ENCODE assay signal across 7 cellular contexts in the genomic region with DNA sequence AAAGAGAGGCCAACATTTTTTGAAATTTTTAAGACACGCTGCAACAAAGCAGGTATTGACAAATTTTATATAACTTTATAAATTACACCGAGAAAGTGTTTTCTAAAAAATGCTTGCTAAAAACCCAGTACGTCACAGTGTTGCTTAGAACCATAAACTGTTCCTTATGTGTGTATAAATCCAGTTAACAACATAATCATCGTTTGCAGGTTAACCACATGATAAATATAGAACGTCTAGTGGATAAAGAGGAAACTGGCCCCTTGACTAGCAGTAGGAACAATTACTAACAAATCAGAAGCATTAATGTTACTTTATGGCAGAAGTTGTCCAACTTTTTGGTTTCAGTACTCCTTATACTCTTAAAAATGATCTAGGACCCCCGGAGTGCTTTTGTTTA. TPM values are rescaled to one million over a fixed set of nuclear protein-coding genes. Genes with fewer than 3 reads are reported as not detected.
A peak's percentile ranks its signal among the peaks of the same experiment; 100 is the strongest.
DNase-seq lines count a peak whose midpoint lies in the region; ATAC-seq and TF ChIP-seq lines count a peak whose summit lies in the region.

No MANE protein-coding gene starts in this region.

- peaks cover 6 to 24% of the 10 kb centered on the region in 2 experiments; a peak in 2 of 3 replicates for H3K36me3 ChIP-seq in HEK293 (ENCODE audit: control insufficient read depth in 2 of 2, insufficient read depth in 1 of 2, low read length in 2 of 2)
- H3K36me3 ChIP-seq in skeletal muscle tissue (ENCODE audit: control insufficient read depth in 3 of 3, insufficient read depth in 3 of 3, low read length in 3 of 3), result no peaks in the 10 kb centered on the region

- CTCF ChIA-PET in HEK293 (lab: Yijun Ruan, JAX), result interaction anchor here (1.0 kb wide), 1 partner anchor 407 kb away, joined by 4 read pairs; no protein-coding TSS in a partner anchor

- H3K27me3 ChIP-seq in skeletal muscle tissue (ENCODE audit: control insufficient read depth in 3 of 3, insufficient read depth in 3 of 3, low read length in 3 of 3), result no peaks in the 10 kb centered on the region

- TF ChIP-seq CTCF in HEK293 (tag by site-specific recombination; IDR thresholded peaks at IDR 0.05), result no peak

- peak overlapping the region; percentile 81; the same call in 1 of the 2 replicates for H3K4me3 ChIP-seq in HEK293 (ENCODE audit: low read depth, low read length)
- H3K4me3 ChIP-seq in skeletal muscle tissue (ENCODE audit: low read length in 3 of 3), result peak overlapping the region in 1 of 3 donors; percentile 90

- no peak overlapping the region for H3K9ac ChIP-seq in skeletal muscle tissue (ENCODE audit: low read depth in 1 of 3, low read length in 3 of 3)

- peak; percentile 57 for DNase-seq in SIG-M5 (lab: John Stamatoyannopoulos, UW)
- DNase-seq in erythroblast (lab: John Stamatoyannopoulos, UW), result peak; percentile 23 to 52
- no peak for DNase-seq in effector CD8-positive, alpha-beta T cell (lab: John Stamatoyannopoulos, UW)
- DNase-seq in NCI-H146 treated with DMSO at 0.1 percent for 48 hours (lab: John Stamatoyannopoulos, UW; ENCODE audit: unreplicated experiment), result no peak

- POLR2A ChIA-PET in HEK293 (lab: Yijun Ruan, JAX), result interaction anchor here (1.8 kb wide), 1 partner anchor 31 kb away, joined by 7 read pairs; no protein-coding TSS in a partner anchor

- H3K4me1 ChIP-seq in HEK293 (ENCODE audit: control insufficient read depth, insufficient read depth, low read length) (no peaks in the 10 kb centered on the region), skeletal muscle tissue (ENCODE audit: control insufficient read depth in 3 of 3, insufficient read depth in 3 of 3, low read length in 3 of 3) (peaks cover 9 to 16% (median 12%) of the 10 kb centered on the region in 3 donors)

- no peak overlapping the region for H3K27ac ChIP-seq in HEK293 (ENCODE audit: extremely low read depth, low read depth, low read length)
- H3K27ac ChIP-seq in skeletal muscle tissue (ENCODE audit: low read depth, low read length), result peak overlapping the region; percentile 96

- no peak for TF ChIP-seq POLR2A in erythroblast (IDR thresholded peaks at IDR 0.05; ENCODE audit: low read length)

- H3K9me3 ChIP-seq in HEK293 (ENCODE audit: control insufficient read depth, insufficient read depth, low read depth, low read length) (no peaks in the 10 kb centered on the region), skeletal muscle tissue (ENCODE audit: control insufficient read depth in 3 of 3, low read length in 3 of 3) (no peaks in the 10 kb centered on the region)

- ATAC-seq in HG02610 (IDR thresholded peaks at IDR 0.05; ENCODE audit: unreplicated experiment), result no peak

TF ChIP-seq in HEK293, 187 proteins besides CTCF, POLR2A, EP300 and RAD21:
- TF ChIP-seq ZNF791 (tag by site-specific recombination; IDR thresholded peaks at IDR 0.05) (no peak), ZNF292 (tag by site-specific recombination; IDR thresholded peaks at IDR 0.05; ENCODE audit: borderline replicate concordance, low read depth) (no peak), ZBTB7A (tag by site-specific recombination; IDR thresholded peaks at IDR 0.05; ENCODE audit: low read depth) (no peak), ZNF175 (tag by site-specific recombination; IDR thresholded peaks at IDR 0.05) (no peak), GLIS1 (tag by site-specific recombination; IDR thresholded peaks at IDR 0.05) (no peak)
- TF ChIP-seq, protein P1, sequence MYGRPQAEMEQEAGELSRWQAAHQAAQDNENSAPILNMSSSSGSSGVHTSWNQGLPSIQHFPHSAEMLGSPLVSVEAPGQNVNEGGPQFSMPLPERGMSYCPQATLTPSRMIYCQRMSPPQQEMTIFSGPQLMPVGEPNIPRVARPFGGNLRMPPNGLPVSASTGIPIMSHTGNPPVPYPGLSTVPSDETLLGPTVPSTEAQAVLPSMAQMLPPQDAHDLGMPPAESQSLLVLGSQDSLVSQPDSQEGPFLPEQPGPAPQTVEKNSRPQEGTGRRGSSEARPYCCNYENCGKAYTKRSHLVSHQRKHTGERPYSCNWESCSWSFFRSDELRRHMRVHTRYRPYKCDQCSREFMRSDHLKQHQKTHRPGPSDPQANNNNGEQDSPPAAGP (tag by site-specific recombination; IDR thresholded peaks at IDR 0.05), result no peak

RNA-seq across cellular contexts. Expression of a gene that starts 1.2 kb away (rescaled TPM):
- 2.6 TPM for total RNA-seq in skeletal muscle tissue

RNA-seq across cellular contexts. Expression of a gene that starts 1.3 kb away (rescaled TPM):
- total RNA-seq in skeletal muscle tissue, result not detected

Comparison
In these comparisons a context has a peak if more than half of its experiments do, and no peak if none do; other contexts are left out.
1. DNase-seq: peak in SIG-M5 (single experiment) and erythroblast (2 of 2); none in effector CD8-positive, alpha-beta T cell (single experiment) and NCI-H146 treated with DMSO at 0.1 percent for 48 hours (single experiment).